In the genomic region with DNA sequence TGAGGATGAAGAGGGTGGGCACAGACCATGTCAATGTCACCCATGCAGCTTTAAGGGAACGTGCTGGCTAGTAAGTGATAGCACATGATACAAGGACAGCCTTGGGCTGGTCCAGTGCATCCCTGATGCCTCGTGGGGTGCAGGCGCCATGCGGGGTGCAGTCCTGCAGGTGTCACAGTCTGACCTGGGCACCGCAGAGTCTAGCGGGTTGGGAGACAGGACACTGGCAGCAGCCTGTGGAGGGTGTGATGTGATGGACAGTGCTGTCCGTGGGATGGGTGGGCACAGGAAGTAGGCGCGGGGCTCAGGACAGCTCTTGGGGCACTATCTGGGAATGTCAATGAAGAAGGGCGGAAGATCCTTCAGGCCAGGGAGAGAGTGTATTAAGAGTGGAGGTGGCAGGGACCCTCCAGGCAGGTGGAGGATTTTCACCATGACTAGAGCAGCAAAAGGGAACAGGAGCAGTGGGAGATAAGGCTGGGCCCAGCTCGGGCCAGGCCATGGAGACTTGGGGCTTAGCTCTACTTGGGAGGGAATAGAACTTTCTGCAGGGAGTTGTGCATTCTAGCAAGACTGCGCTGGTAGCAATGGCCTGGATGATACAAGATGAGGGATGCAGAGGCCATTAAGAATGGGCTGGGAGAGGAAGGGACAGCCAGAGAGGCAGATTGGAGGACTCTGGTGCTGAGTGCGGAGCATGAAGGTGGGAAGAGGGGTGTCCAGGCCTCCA, we compare ENCODE assay signal across 18 cellular contexts.
A peak's percentile ranks its signal among the peaks of the same experiment; 100 is the strongest.
DNase-seq lines count a peak whose midpoint lies in the region; ATAC-seq and TF ChIP-seq lines count a peak whose summit lies in the region.
"Had no signal": no experiment of that assay in that cellular context is flagged by ENCODE, and none has a peak within 500 bp of the region (broad histone marks: within the 10 kb centered on the region; RNA-seq: fewer than 3 reads in every experiment).

No MANE protein-coding gene starts in this region.

- H3K27me3 ChIP-seq in BE2C (no peaks in the 10 kb centered on the region), endodermal cell (ENCODE audit: control insufficient read depth, insufficient read depth, low read length, poor library complexity, severe bottlenecking) (no peaks in the 10 kb centered on the region), sigmoid colon (no peaks in the 10 kb centered on the region)
- H3K27me3 ChIP-seq: BLaER1 treated with 17β-estradiol and CSF1 and Interleukin-3, amounts not matched to agents 10 nM and 100 nM had no signal

- H3K27ac ChIP-seq in endodermal cell (ENCODE audit: low read depth, low read length) (no peak overlapping the region), sigmoid colon (peak overlapping the region in 1 of 4 donors; percentile 0)
- H3K27ac ChIP-seq: BLaER1 treated with 17β-estradiol and CSF1 and Interleukin-3, amounts not matched to agents 10 nM and 100 nM had no signal

- H3K36me3 ChIP-seq in BE2C (no peaks in the 10 kb centered on the region), endodermal cell (ENCODE audit: control insufficient read depth, insufficient read depth, low read length) (no peaks in the 10 kb centered on the region), sigmoid colon (no peaks in the 10 kb centered on the region)
- H3K36me3 ChIP-seq: BLaER1 treated with 17β-estradiol and CSF1 and Interleukin-3, amounts not matched to agents 10 nM and 100 nM; HAP-1 had no signal

- peaks cover 30% of the 10 kb centered on the region for H3K4me1 ChIP-seq in BE2C
- H3K4me1 ChIP-seq in endodermal cell (ENCODE audit: control insufficient read depth, insufficient read depth, low read length), result no peaks in the 10 kb centered on the region
- H3K4me1 ChIP-seq in sigmoid colon, result no peaks in the 10 kb centered on the region
- H3K4me1 ChIP-seq: HAP-1 had no signal

- DNase-seq in activated effector memory CD4-positive, alpha-beta T cell treated with anti-CD3 and anti-CD28 coated beads, Interleukin-2, amount 50 U/mL, for 16 hours, result peak; percentile 56
- DNase-seq in activated effector memory CD4-positive, alpha-beta T cell treated with Interleukin-2 at 50 U/mL for 16 hours, result no peak
- DNase-seq in BE2C, result peak; percentile 8
- peak; percentile 15 for DNase-seq in endodermal cell
- peak; percentile 48 for DNase-seq in sigmoid colon
- no peak for DNase-seq in glutamatergic neuron
- no peak for DNase-seq in kidney tubule cell (ENCODE audit: low spot score)
- DNase-seq: CD8-positive, alpha-beta memory T cell; DMS79; Kasumi-1; NCI-H1105; NCI-H187; NCI-H226; NCI-H524 treated with DMSO at 0.1 percent for 48 hours had no signal

- no peaks in the 10 kb centered on the region for H3K36me3 Mint-ChIP-seq in endodermal cell (ENCODE audit: low read depth)
- H3K36me3 Mint-ChIP-seq in glutamatergic neuron (ENCODE audit: unreplicated experiment), result no peaks in the 10 kb centered on the region
- H3K36me3 Mint-ChIP-seq: CD8-positive, alpha-beta memory T cell; IgD-negative memory B cell had no signal

- H3K27me3 Mint-ChIP-seq in endodermal cell (ENCODE audit: insufficient read depth) (no peaks in the 10 kb centered on the region), glutamatergic neuron (ENCODE audit: unreplicated experiment) (peaks cover 8% of the 10 kb centered on the region)
- H3K27me3 Mint-ChIP-seq: IgD-negative memory B cell had no signal

- H3K9me3 Mint-ChIP-seq in endodermal cell (no peaks in the 10 kb centered on the region), glutamatergic neuron (ENCODE audit: unreplicated experiment) (peaks cover 4% of the 10 kb centered on the region)
- H3K9me3 Mint-ChIP-seq: IgD-negative memory B cell had no signal

- no peak overlapping the region for H3K27ac Mint-ChIP-seq in endodermal cell
- H3K27ac Mint-ChIP-seq in glutamatergic neuron (ENCODE audit: unreplicated experiment), result no peak overlapping the region
- H3K27ac Mint-ChIP-seq: CD8-positive, alpha-beta memory T cell; IgD-negative memory B cell had no signal

- H3K9me3 ChIP-seq in BE2C, result no peaks in the 10 kb centered on the region
- H3K9me3 ChIP-seq in endodermal cell (ENCODE audit: control insufficient read depth, low read length), result no peaks in the 10 kb centered on the region
- no peaks in the 10 kb centered on the region for H3K9me3 ChIP-seq in sigmoid colon
- H3K9me3 ChIP-seq: BLaER1 treated with 17β-estradiol and CSF1 and Interleukin-3, amounts not matched to agents 10 nM and 100 nM; HAP-1 had no signal

- H3K4me3 Mint-ChIP-seq in endodermal cell (no peak overlapping the region), glutamatergic neuron (ENCODE audit: unreplicated experiment) (no peak overlapping the region)
- H3K4me3 Mint-ChIP-seq: CD8-positive, alpha-beta memory T cell had no signal

- WGBS in endodermal cell (ENCODE audit: insufficient coverage in 1 of 2, insufficient read length in 1 of 2), 2 experiments, result 89 to 93% methylated on average over 7 to 13 of the region's 13 CpGs
- WGBS in sigmoid colon, 2 donors, result 91 to 94% methylated on average over 13 of the region's 13 CpGs

- no peak overlapping the region for H3K9ac ChIP-seq in endodermal cell (ENCODE audit: extremely low read depth, low read length, poor library complexity, severe bottlenecking)
- H3K9ac ChIP-seq: BLaER1 treated with 17β-estradiol and CSF1 and Interleukin-3, amounts not matched to agents 10 nM and 100 nM had no signal

- TF ChIP-seq CTCF in BE2C (IDR thresholded peaks at IDR 0.05; ENCODE audit: low read depth, low read length), result no peak
- TF ChIP-seq CTCF in endodermal cell (conservative IDR thresholded peaks at IDR 0.05), result no peak
- TF ChIP-seq CTCF in sigmoid colon (IDR thresholded peaks at IDR 0.05), result no peak
- no peak for TF ChIP-seq CTCF in glutamatergic neuron (IDR thresholded peaks at IDR 0.05; ENCODE audit: partially characterized antibody, unreplicated experiment)

- intact Hi-C loops in sigmoid colon (cut with DNase I), result no loop called here

- TF ChIP-seq EP300 in sigmoid colon (IDR thresholded peaks at IDR 0.05), result no peak

- H3K4me3 ChIP-seq in BE2C (ENCODE audit: low read depth, low read length) (no peak overlapping the region), endodermal cell (ENCODE audit: low read length) (no peak overlapping the region), sigmoid colon (no peak overlapping the region)
- H3K4me3 ChIP-seq: BLaER1 treated with 17β-estradiol and CSF1 and Interleukin-3, amounts not matched to agents 10 nM and 100 nM; HAP-1 had no signal

- no peak for TF ChIP-seq POLR2A in sigmoid colon (IDR thresholded peaks at IDR 0.05)

- H3K4me1 Mint-ChIP-seq in endodermal cell, result no peaks in the 10 kb centered on the region
- peaks cover 5% of the 10 kb centered on the region for H3K4me1 Mint-ChIP-seq in glutamatergic neuron (ENCODE audit: low read depth, unreplicated experiment)
- H3K4me1 Mint-ChIP-seq: CD8-positive, alpha-beta memory T cell had no signal

- ATAC-seq in HG02938 (IDR thresholded peaks at IDR 0.05; ENCODE audit: unreplicated experiment), result no peak

Comparison
In these comparisons a context has a peak if more than half of its experiments do, and no peak if none do; other contexts are left out.
1. DNase-seq: peak in activated effector memory CD4-positive, alpha-beta T cell treated with anti-CD3 and anti-CD28 coated beads, Interleukin-2, amount 50 U/mL, for 16 hours (single experiment), BE2C (single experiment), endodermal cell (single experiment) and sigmoid colon (single experiment); none in activated effector memory CD4-positive, alpha-beta T cell treated with Interleukin-2 at 50 U/mL for 16 hours (single experiment), glutamatergic neuron (single experiment) and kidney tubule cell (single experiment).